30 cellular contexts compared by ENCODE assay signal in the genomic region with DNA sequence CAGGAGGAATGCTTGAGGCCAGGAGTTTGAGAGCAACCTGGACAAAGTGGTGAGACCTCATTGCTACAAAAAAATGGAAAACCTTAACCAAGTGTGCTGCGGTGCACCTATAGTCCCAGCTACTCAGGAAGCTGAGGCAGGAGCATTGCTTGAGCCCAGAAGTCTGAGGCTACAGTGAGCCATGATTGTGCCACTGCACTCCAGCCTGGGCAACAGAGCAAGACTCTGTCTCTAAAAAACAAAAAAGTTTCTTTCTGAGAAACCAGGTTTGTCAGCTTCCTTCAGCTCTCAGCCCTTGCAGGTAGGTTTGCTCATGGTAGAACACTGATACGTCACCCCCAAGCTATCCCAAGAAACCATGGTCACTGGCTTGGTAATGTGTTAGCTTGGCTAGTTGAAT. TPM values are rescaled to one million over a fixed set of nuclear protein-coding genes. Genes with fewer than 3 reads are reported as not detected.
"Had no signal": no experiment of that assay in that cellular context is flagged by ENCODE, and none has a peak within 500 bp of the region (broad histone marks: within the 10 kb centered on the region; RNA-seq: fewer than 3 reads in every experiment).

No MANE protein-coding gene starts in this region.

- H3K27me3 Mint-ChIP-seq: activated B cell treated with CpG ODN at 0.5 μM for 24 hours; activated naive CD8-positive, alpha-beta T cell; activated T-cell treated with anti-CD3 and anti-CD28 coated beads, Interleukin-2, amount 50 U/mL, for 24 hours; activated T-helper 17 cell treated with anti-CD3 and anti-CD28 coated beads, Interleukin-2, amount 50 U/mL, for 72 hours; effector memory CD8-positive, alpha-beta T cell; T-helper 17 cell had no signal

- DNase-seq: activated B cell treated with CpG ODN at 0.5 μM for 24 hours; activated CD4-positive, alpha-beta memory T cell treated with anti-CD3 and anti-CD28 coated beads, Interleukin-2, amount 10 ng/mL, durations not matched to agents 7 days and 5 days; activated CD4-positive, alpha-beta T cell treated with anti-CD3 and anti-CD28 coated beads for 48 hours; activated CD8-positive, alpha-beta memory T cell treated with anti-CD3 and anti-CD28 coated beads, Interleukin-2, amount 50 U/mL, for 48 hours; activated effector memory CD4-positive, alpha-beta T cell treated with Interleukin-2 at 50 U/mL for 16 hours; activated gamma-delta T cell treated with Interleukin-2 at 50 U/mL for 16 hours; activated naive CD4-positive, alpha-beta T cell treated with anti-CD3 and anti-CD28 coated beads, Interleukin-2, amount 50 U/mL, for 16 hours; activated naive CD4-positive, alpha-beta T cell treated with Interleukin-2 at 50 U/mL for 16 hours; activated T-cell treated with anti-CD3 and anti-CD28 coated beads for 4 hours; activated T-cell treated with anti-CD3 and anti-CD28 coated beads, Interleukin-2, amount 50 U/mL, for 24 hours; activated T-cell treated with anti-CD3 and anti-CD28 coated beads, Interleukin-2, amount 50 U/mL, for 72 hours; amniotic stem cell; anterior cingulate cortex; caudate nucleus; cortex of kidney; dermis blood vessel endothelial cell; effector CD4-positive, alpha-beta T cell; effector memory CD8-positive, alpha-beta T cell; esophagus squamous epithelium; foreskin melanocyte; T-helper 1 cell; T-helper 17 cell; T1000; WERI-Rb-1 had no signal

- H3K27me3 ChIP-seq: esophagus squamous epithelium, gastroesophageal sphincter had no signal

- H3K4me3 Mint-ChIP-seq: activated B cell treated with CpG ODN at 0.5 μM for 24 hours; activated CD4-positive, alpha-beta memory T cell treated with anti-CD3 and anti-CD28 coated beads, Interleukin-2, amount 10 ng/mL, durations not matched to agents 7 days and 5 days; activated naive CD8-positive, alpha-beta T cell; activated T-cell treated with anti-CD3 and anti-CD28 coated beads, Interleukin-2, amount 50 U/mL, for 24 hours; activated T-cell treated with anti-CD3 and anti-CD28 coated beads, Interleukin-2, amount 50 U/mL, for 72 hours; activated T-helper 17 cell treated with anti-CD3 and anti-CD28 coated beads, Interleukin-2, amount 50 U/mL, for 72 hours; effector memory CD8-positive, alpha-beta T cell; T-helper 17 cell; T-helper 2 cell treated with Interferon-gamma antibody and Interleukin-4, amounts not matched to agents 5 μg/mL and 100 μg/mL, for 36 hours had no signal

- H3K36me3 ChIP-seq: esophagus squamous epithelium, gastroesophageal sphincter, WERI-Rb-1 had no signal

- H3K27ac ChIP-seq: epithelial cell of prostate, esophagus squamous epithelium, gastroesophageal sphincter, WERI-Rb-1 had no signal

- H3K9me3 Mint-ChIP-seq: activated B cell treated with CpG ODN at 0.5 μM for 24 hours; activated CD4-positive, alpha-beta memory T cell treated with anti-CD3 and anti-CD28 coated beads, Interleukin-2, amount 10 ng/mL, durations not matched to agents 7 days and 5 days; activated T-cell treated with anti-CD3 and anti-CD28 coated beads, Interleukin-2, amount 50 U/mL, for 24 hours; activated T-cell treated with anti-CD3 and anti-CD28 coated beads, Interleukin-2, amount 50 U/mL, for 72 hours; activated T-helper 17 cell treated with anti-CD3 and anti-CD28 coated beads, Interleukin-2, amount 50 U/mL, for 72 hours; effector memory CD8-positive, alpha-beta T cell; T-helper 2 cell treated with Interferon-gamma antibody and Interleukin-4, amounts not matched to agents 5 μg/mL and 100 μg/mL, for 36 hours had no signal

- H3K36me3 Mint-ChIP-seq: activated naive CD8-positive, alpha-beta T cell had no signal

- H3K9me3 ChIP-seq: esophagus squamous epithelium, gastroesophageal sphincter had no signal

- H3K27ac Mint-ChIP-seq: activated B cell treated with CpG ODN at 0.5 μM for 24 hours; activated CD4-positive, alpha-beta memory T cell treated with anti-CD3 and anti-CD28 coated beads, Interleukin-2, amount 10 ng/mL, durations not matched to agents 7 days and 5 days; activated naive CD8-positive, alpha-beta T cell; activated T-cell treated with anti-CD3 and anti-CD28 coated beads, Interleukin-2, amount 50 U/mL, for 72 hours; activated T-helper 17 cell treated with anti-CD3 and anti-CD28 coated beads, Interleukin-2, amount 50 U/mL, for 72 hours; T-helper 17 cell; T-helper 2 cell treated with Interferon-gamma antibody and Interleukin-4, amounts not matched to agents 5 μg/mL and 100 μg/mL, for 36 hours had no signal

- H3K4me3 ChIP-seq: esophagus squamous epithelium, gastroesophageal sphincter had no signal

RNA-seq across cellular contexts. Expression of a gene that starts 20.0 kb away (rescaled TPM):
- total RNA-seq: dermis blood vessel endothelial cell, fibroblast of villous mesenchyme had no signal
